Comparison of ENCODE assay signal across 1 cellular context in the genomic region with DNA sequence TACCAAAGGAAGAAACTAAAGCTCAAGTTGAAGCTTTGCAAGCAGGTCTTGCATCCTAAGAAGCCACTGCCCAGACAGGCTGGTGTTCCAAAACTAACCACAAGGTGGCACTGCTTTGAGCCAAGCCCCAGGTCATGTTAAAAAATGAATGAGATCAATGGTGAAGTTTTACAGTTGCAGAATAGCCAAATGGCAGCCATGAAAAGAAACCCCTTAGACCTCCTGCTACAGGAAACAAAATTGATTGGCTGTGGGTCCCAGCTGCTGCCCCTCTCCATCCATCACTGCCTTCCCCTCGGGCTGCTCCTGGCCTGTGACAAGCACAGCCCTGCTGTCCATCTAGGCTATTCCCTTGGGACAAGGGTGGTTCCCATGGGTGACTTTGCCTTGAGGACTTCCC.
A peak's percentile ranks its signal among the peaks of the same experiment; 100 is the strongest.
TF ChIP-seq lines count a peak whose summit lies in the region.

No MANE protein-coding gene starts in this region.

TF ChIP-seq in GM12878, 131 proteins besides CTCF, POLR2A, EP300 and RAD21 (continued from another document and continues in another):
- TF ChIP-seq EED (IDR thresholded peaks at IDR 0.05; ENCODE audit: low read depth) (0 out of 2 replicates have a peak, but pooled peaks have one; percentile 2), BACH1 (IDR thresholded peaks at IDR 0.05; ENCODE audit: borderline replicate concordance) (no peak), DPF2 (IDR thresholded peaks at IDR 0.05) (no peak; the same call in 1 of the 2 replicates), PAX5 (IDR thresholded peaks at IDR 0.05; ENCODE audit: borderline replicate concordance, low read depth, low read length) (no peak), SMAD5 (IDR thresholded peaks at IDR 0.05; ENCODE audit: low read depth) (no peak), MXI1 (IDR thresholded peaks at IDR 0.05; ENCODE audit: low read depth, low read length) (no peak), NRF1 (conservative IDR thresholded peaks at IDR 0.05; ENCODE audit: low read depth, low read length) (no peak), MYC (IDR thresholded peaks at IDR 0.05; ENCODE audit: insufficient read depth, insufficient read length, insufficient replicate concordance, low read length, severe bottlenecking) (no peak), ESRRA (IDR thresholded peaks at IDR 0.05; ENCODE audit: low read length) (no peak), IRF3 (IDR thresholded peaks at IDR 0.05) (no peak), BHLHE40 (IDR thresholded peaks at IDR 0.05; ENCODE audit: borderline replicate concordance in 1 of 2, low read depth in 2 of 2, low read length in 1 of 2) (no peak), NR2C2 (IDR thresholded peaks at IDR 0.05; ENCODE audit: borderline replicate concordance, control insufficient read depth, insufficient read length, low read depth) (no peak), ZBED1 (IDR thresholded peaks at IDR 0.05; ENCODE audit: borderline replicate concordance) (no peak), CHD2 (IDR thresholded peaks at IDR 0.05; ENCODE audit: borderline replicate concordance, low read depth, low read length) (no peak), SPI1 (IDR thresholded peaks at IDR 0.05; ENCODE audit: borderline replicate concordance, insufficient read depth, low read depth, low read length) (no peak), JUNB (IDR thresholded peaks at IDR 0.05) (no peak), SIN3A (IDR thresholded peaks at IDR 0.05; ENCODE audit: low read depth, low read length) (no peak), NFYA (IDR thresholded peaks at IDR 0.05; ENCODE audit: borderline replicate concordance, low read depth, low read length) (no peak), NFIC (IDR thresholded peaks at IDR 0.05; ENCODE audit: low read depth, low read length) (no peak), SMARCA5 (IDR thresholded peaks at IDR 0.05) (0 out of 2 replicates have a peak, but pooled peaks have one; percentile 26), SMAD1 (IDR thresholded peaks at IDR 0.05; ENCODE audit: low read depth, partially characterized antibody) (no peak), CBX5 (IDR thresholded peaks at IDR 0.05; ENCODE audit: low read depth) (no peak), PML (IDR thresholded peaks at IDR 0.05; ENCODE audit: low read length) (no peak), NR2C1 (IDR thresholded peaks at IDR 0.05) (no peak), CBX3 (IDR thresholded peaks at IDR 0.05; ENCODE audit: borderline replicate concordance, low read depth) (no peak), POU2F2 (IDR thresholded peaks at IDR 0.05; ENCODE audit: borderline replicate concordance, low read depth, low read length) (peak; percentile 60; the same call in 1 of the 3 replicates), KLF5 (IDR thresholded peaks at IDR 0.05; ENCODE audit: partially characterized antibody) (no peak), CBFB (IDR thresholded peaks at IDR 0.05; ENCODE audit: low read depth) (no peak), SIX5 (IDR thresholded peaks at IDR 0.05; ENCODE audit: low read depth, low read length, severe bottlenecking) (no peak), RUNX3 (IDR thresholded peaks at IDR 0.05; ENCODE audit: low read length) (peak; percentile 78), GABPA (IDR thresholded peaks at IDR 0.05; ENCODE audit: low read depth) (no peak), RB1 (IDR thresholded peaks at IDR 0.05; ENCODE audit: borderline replicate concordance) (peak; percentile 52; the same call in 1 of the 2 replicates), YBX1 (IDR thresholded peaks at IDR 0.05) (no peak), ZNF384 (IDR thresholded peaks at IDR 0.05; ENCODE audit: borderline replicate concordance, low read depth, low read length) (no peak), ZNF622 (IDR thresholded peaks at IDR 0.05) (no peak), HSF1 (IDR thresholded peaks at IDR 0.05; ENCODE audit: low read depth, low read length) (no peak), CHD1 (IDR thresholded peaks at IDR 0.05; ENCODE audit: low read depth, low read length) (no peak), POLR2AphosphoS2 (IDR thresholded peaks at IDR 0.05; ENCODE audit: low read depth, low read length) (no peak), ZZZ3 (IDR thresholded peaks at IDR 0.05; ENCODE audit: control insufficient read depth, insufficient read length, low read depth) (no peak), NR2F1 (conservative IDR thresholded peaks at IDR 0.05) (no peak), SRF (IDR thresholded peaks at IDR 0.05; ENCODE audit: low read depth in 2 of 2, low read length in 2 of 2) (no peak), NFXL1 (IDR thresholded peaks at IDR 0.05; ENCODE audit: borderline replicate concordance) (no peak), MLLT1 (IDR thresholded peaks at IDR 0.05) (no peak), FOS (IDR thresholded peaks at IDR 0.05; ENCODE audit: borderline replicate concordance, extremely low read depth, insufficient read length) (no peak), HDGF (IDR thresholded peaks at IDR 0.05) (0 out of 2 replicates have a peak, but pooled peaks have one; percentile 38), MEF2B (IDR thresholded peaks at IDR 0.05; ENCODE audit: partially characterized antibody, poor library complexity, severe bottlenecking) (peak; percentile 96), MTA2 (IDR thresholded peaks at IDR 0.05; ENCODE audit: low read depth) (no peak)
- TF ChIP-seq, protein P1, sequence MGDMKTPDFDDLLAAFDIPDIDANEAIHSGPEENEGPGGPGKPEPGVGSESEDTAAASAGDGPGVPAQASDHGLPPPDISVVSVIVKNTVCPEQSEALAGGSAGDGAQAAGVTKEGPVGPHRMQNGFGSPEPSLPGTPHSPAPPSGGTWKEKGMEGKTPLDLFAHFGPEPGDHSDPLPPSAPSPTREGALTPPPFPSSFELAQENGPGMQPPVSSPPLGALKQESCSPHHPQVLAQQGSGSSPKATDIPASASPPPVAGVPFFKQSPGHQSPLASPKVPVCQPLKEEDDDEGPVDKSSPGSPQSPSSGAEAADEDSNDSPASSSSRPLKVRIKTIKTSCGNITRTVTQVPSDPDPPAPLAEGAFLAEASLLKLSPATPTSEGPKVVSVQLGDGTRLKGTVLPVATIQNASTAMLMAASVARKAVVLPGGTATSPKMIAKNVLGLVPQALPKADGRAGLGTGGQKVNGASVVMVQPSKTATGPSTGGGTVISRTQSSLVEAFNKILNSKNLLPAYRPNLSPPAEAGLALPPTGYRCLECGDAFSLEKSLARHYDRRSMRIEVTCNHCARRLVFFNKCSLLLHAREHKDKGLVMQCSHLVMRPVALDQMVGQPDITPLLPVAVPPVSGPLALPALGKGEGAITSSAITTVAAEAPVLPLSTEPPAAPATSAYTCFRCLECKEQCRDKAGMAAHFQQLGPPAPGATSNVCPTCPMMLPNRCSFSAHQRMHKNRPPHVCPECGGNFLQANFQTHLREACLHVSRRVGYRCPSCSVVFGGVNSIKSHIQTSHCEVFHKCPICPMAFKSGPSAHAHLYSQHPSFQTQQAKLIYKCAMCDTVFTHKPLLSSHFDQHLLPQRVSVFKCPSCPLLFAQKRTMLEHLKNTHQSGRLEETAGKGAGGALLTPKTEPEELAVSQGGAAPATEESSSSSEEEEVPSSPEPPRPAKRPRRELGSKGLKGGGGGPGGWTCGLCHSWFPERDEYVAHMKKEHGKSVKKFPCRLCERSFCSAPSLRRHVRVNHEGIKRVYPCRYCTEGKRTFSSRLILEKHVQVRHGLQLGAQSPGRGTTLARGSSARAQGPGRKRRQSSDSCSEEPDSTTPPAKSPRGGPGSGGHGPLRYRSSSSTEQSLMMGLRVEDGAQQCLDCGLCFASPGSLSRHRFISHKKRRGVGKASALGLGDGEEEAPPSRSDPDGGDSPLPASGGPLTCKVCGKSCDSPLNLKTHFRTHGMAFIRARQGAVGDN (IDR thresholded peaks at IDR 0.05) = peak; percentile 80
- TF ChIP-seq, protein P2, sequence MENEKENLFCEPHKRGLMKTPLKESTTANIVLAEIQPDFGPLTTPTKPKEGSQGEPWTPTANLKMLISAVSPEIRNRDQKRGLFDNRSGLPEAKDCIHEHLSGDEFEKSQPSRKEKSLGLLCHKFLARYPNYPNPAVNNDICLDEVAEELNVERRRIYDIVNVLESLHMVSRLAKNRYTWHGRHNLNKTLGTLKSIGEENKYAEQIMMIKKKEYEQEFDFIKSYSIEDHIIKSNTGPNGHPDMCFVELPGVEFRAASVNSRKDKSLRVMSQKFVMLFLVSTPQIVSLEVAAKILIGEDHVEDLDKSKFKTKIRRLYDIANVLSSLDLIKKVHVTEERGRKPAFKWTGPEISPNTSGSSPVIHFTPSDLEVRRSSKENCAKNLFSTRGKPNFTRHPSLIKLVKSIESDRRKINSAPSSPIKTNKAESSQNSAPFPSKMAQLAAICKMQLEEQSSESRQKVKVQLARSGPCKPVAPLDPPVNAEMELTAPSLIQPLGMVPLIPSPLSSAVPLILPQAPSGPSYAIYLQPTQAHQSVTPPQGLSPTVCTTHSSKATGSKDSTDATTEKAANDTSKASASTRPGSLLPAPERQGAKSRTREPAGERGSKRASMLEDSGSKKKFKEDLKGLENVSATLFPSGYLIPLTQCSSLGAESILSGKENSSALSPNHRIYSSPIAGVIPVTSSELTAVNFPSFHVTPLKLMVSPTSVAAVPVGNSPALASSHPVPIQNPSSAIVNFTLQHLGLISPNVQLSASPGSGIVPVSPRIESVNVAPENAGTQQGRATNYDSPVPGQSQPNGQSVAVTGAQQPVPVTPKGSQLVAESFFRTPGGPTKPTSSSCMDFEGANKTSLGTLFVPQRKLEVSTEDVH (IDR thresholded peaks at IDR 0.05; ENCODE audit: low read depth, partially characterized antibody) = no peak
- TF ChIP-seq, protein P3, sequence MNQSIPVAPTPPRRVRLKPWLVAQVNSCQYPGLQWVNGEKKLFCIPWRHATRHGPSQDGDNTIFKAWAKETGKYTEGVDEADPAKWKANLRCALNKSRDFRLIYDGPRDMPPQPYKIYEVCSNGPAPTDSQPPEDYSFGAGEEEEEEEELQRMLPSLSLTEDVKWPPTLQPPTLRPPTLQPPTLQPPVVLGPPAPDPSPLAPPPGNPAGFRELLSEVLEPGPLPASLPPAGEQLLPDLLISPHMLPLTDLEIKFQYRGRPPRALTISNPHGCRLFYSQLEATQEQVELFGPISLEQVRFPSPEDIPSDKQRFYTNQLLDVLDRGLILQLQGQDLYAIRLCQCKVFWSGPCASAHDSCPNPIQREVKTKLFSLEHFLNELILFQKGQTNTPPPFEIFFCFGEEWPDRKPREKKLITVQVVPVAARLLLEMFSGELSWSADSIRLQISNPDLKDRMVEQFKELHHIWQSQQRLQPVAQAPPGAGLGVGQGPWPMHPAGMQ (IDR thresholded peaks at IDR 0.05; ENCODE audit: borderline replicate concordance) = no peak
- TF ChIP-seq, protein P4, sequence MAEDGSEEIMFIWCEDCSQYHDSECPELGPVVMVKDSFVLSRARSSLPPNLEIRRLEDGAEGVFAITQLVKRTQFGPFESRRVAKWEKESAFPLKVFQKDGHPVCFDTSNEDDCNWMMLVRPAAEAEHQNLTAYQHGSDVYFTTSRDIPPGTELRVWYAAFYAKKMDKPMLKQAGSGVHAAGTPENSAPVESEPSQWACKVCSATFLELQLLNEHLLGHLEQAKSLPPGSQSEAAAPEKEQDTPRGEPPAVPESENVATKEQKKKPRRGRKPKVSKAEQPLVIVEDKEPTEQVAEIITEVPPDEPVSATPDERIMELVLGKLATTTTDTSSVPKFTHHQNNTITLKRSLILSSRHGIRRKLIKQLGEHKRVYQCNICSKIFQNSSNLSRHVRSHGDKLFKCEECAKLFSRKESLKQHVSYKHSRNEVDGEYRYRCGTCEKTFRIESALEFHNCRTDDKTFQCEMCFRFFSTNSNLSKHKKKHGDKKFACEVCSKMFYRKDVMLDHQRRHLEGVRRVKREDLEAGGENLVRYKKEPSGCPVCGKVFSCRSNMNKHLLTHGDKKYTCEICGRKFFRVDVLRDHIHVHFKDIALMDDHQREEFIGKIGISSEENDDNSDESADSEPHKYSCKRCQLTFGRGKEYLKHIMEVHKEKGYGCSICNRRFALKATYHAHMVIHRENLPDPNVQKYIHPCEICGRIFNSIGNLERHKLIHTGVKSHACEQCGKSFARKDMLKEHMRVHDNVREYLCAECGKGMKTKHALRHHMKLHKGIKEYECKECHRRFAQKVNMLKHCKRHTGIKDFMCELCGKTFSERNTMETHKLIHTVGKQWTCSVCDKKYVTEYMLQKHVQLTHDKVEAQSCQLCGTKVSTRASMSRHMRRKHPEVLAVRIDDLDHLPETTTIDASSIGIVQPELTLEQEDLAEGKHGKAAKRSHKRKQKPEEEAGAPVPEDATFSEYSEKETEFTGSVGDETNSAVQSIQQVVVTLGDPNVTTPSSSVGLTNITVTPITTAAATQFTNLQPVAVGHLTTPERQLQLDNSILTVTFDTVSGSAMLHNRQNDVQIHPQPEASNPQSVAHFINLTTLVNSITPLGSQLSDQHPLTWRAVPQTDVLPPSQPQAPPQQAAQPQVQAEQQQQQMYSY (CRISPR knock-in tag; IDR thresholded peaks at IDR 0.05) = no peak
